In the genomic region with DNA sequence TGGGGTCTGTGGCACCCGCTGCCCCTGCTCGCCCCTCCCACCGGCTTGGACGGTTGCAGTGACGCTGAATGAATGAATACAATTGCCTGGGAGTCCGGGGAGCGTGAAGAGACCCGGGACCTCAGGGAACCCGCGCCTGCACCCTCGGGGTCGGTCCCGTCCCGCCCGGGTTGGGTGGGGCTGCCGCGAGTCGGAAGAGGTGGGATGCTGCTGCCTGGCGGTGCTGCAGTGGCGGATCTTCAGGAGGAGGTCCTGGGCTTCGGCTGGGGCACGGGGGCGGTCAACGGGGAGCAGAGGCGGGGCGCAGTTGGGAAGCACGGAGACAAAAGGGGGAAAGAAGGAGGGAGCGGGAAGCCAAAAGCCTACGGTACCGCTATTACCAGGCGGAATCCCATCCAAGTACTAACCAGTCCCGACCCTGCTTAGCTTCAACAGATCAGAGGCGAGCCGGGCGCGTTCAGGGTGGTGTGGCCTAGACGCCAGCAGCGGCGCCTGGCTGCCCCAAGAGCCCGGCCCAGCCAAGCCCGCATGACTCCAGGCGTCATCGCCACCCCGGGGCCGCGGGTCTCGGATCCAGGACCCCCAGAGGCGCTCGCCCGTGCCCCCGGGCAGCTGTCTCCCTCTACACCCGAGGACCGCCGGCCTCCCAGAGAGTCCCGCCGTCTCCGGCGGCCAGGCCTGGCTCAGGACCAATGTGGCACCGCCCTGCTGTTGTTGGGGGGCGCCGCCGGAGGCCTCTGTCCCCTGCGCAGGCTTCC, we compare ENCODE assay signal across 8 cellular contexts.
DNase-seq lines count a peak whose midpoint lies in the region; ATAC-seq and TF ChIP-seq lines count a peak whose summit lies in the region.
"Not testable (repeated sequence)": the region's sequence is repeated elsewhere in the genome, so short reads cannot be mapped to it uniquely, and the experiment has no call there.

No MANE protein-coding gene starts in this region.

- intact Hi-C loops in activated B cell treated with CpG ODN at 0.5 μM for 24 hours (cut with micrococcal nuclease); breast epithelium (cut with DNase I; ENCODE audit: low total_unique reads); right cardiac atrium (cut with DNase I); ovary (cut with DNase I): not testable (repeated sequence)

- peaks cover 20 to 41% of the 10 kb centered on the region in 2 donors for H3K27me3 ChIP-seq in breast epithelium
- H3K27me3 ChIP-seq in right cardiac atrium (ENCODE audit: control insufficient read depth, insufficient read depth); ovary; thoracic aorta (replicated peaks; ENCODE audit: insufficient read depth): not testable (repeated sequence)

- H3K36me3 Mint-ChIP-seq in activated B cell treated with CpG ODN at 0.5 μM for 24 hours (ENCODE audit: low read depth): peaks cover 15% of the 10 kb centered on the region

- ATAC-seq in GM21786 (IDR thresholded peaks at IDR 0.05; ENCODE audit: unreplicated experiment) (peak; percentile 98), HG03575 (IDR thresholded peaks at IDR 0.05; ENCODE audit: extremely low read depth, insufficient number of reproducible peaks, low FRiP score, unreplicated experiment) (peak; percentile 97), activated B cell treated with CpG ODN at 0.5 μM for 24 hours (ENCODE audit: low read depth) (peak; percentile 94), right cardiac atrium (peak; percentile 99 to 100), thoracic aorta (ENCODE audit: insufficient number of reproducible peaks, low FRiP score, low read depth) (peak; percentile 73)

- H3K4me3 Mint-ChIP-seq in activated B cell treated with CpG ODN at 0.5 μM for 24 hours: peak overlapping the region; percentile 81

- H3K36me3 ChIP-seq in breast epithelium, ovary, thoracic aorta: not testable (repeated sequence)

- H3K27ac Mint-ChIP-seq in activated B cell treated with CpG ODN at 0.5 μM for 24 hours: peak overlapping the region; percentile 87

- TF ChIP-seq POLR2A in breast epithelium (IDR thresholded peaks at IDR 0.05); ovary (IDR thresholded peaks at IDR 0.05): not testable (repeated sequence)

- not testable (repeated sequence) for H3K9me3 ChIP-seq in breast epithelium; right cardiac atrium (ENCODE audit: control insufficient read depth, low read length); ovary; thoracic aorta

- TF ChIP-seq EP300 in ovary (IDR thresholded peaks at IDR 0.05): not testable (repeated sequence)

- peaks cover 3 to 11% of the 10 kb centered on the region in 2 donors for H3K4me1 ChIP-seq in breast epithelium
- H3K4me1 ChIP-seq in right cardiac atrium (ENCODE audit: control insufficient read depth, insufficient read depth, low read length); ovary (ENCODE audit: insufficient read depth): not testable (repeated sequence)
- peaks cover 8 to 28% of the 10 kb centered on the region in 2 donors for H3K4me1 ChIP-seq in thoracic aorta (ENCODE audit: control insufficient read depth in 1 of 2, low read depth in 2 of 2)

- H3K9me3 Mint-ChIP-seq in activated B cell treated with CpG ODN at 0.5 μM for 24 hours: not testable (repeated sequence)

- POLR2A ChIA-PET in activated B cell treated with CpG ODN at 0.5 μM for 24 hours (lab: Charles Lee): interaction anchor here (1.4 to 1.9 kb wide), 2 partner anchors 36 to 1015 kb away, joined by 7 to 16 read pairs; no protein-coding TSS in a partner anchor

- TF ChIP-seq CTCF in GM12874 (IDR thresholded peaks at IDR 0.05; ENCODE audit: insufficient read depth, low read depth, low read length): 0 out of 2 replicates have a peak, but pooled peaks have one; percentile 25
- not testable (repeated sequence) for TF ChIP-seq CTCF in activated B cell treated with CpG ODN at 0.5 μM for 24 hours (IDR thresholded peaks at IDR 0.05); breast epithelium (IDR thresholded peaks at IDR 0.05); ovary (IDR thresholded peaks at IDR 0.05); thoracic aorta (IDR thresholded peaks at IDR 0.05)

- H3K27ac ChIP-seq in breast epithelium (peak overlapping the region; percentile 81 to 86), right cardiac atrium (ENCODE audit: low read length) (peak overlapping the region; percentile 73), thoracic aorta (peak overlapping the region in 1 of 2 donors; percentile 23)
- not testable (repeated sequence) for H3K27ac ChIP-seq in ovary

- 4% methylated on average over 63 of the region's 63 CpGs for WGBS in right cardiac atrium
- WGBS in ovary, 3 donors: 2 to 7% (median 4%) methylated on average over 63 of the region's 63 CpGs

- CTCF ChIA-PET in activated B cell treated with CpG ODN at 0.5 μM for 24 hours (lab: Charles Lee): interaction anchor here (1.4 kb wide), 1 partner anchor 1015 kb away, joined by 3 read pairs; no protein-coding TSS in a partner anchor

- H3K4me3 ChIP-seq in breast epithelium (peak overlapping the region; percentile 49 to 71 (median 53)), right cardiac atrium (ENCODE audit: low read length) (peak overlapping the region; percentile 47), ovary (peak overlapping the region; percentile 25), thoracic aorta (peak overlapping the region; percentile 71)

- H3K4me1 Mint-ChIP-seq in activated B cell treated with CpG ODN at 0.5 μM for 24 hours: peaks cover 36% of the 10 kb centered on the region

- H3K27me3 Mint-ChIP-seq in activated B cell treated with CpG ODN at 0.5 μM for 24 hours: not testable (repeated sequence)

- DNase-seq in activated B cell treated with CpG ODN at 0.5 μM for 24 hours (peak; percentile 96), breast epithelium (ENCODE audit: low spot score in 2 of 2) (peak; percentile 67 to 85), right cardiac atrium (peak; percentile 90 to 96 (median 95)), ovary (peak; percentile 20 to 75 (median 61))
- not testable (repeated sequence) for DNase-seq in thoracic aorta (ENCODE audit: low spot score)
